In genomic region chr6:151004415-151005024, GRCh38 we compare ENCODE assay signal across 8 cellular contexts.
A peak's percentile ranks its signal among the peaks of the same experiment; 100 is the strongest.
DNase-seq lines count a peak whose midpoint lies in the region; ATAC-seq and TF ChIP-seq lines count a peak whose summit lies in the region.

No MANE protein-coding gene starts in this region.

- H3K79me2 ChIP-seq in PC-3 (ENCODE audit: low read length): no peaks in the 10 kb centered on the region

- H2AFZ ChIP-seq in PC-3 (ENCODE audit: low read length): peak overlapping the region; percentile 49; the same call in 1 of the 2 replicates

- H3K36me3 ChIP-seq in PC-3 (ENCODE audit: low read depth, low read length): no peaks in the 10 kb centered on the region

- H3K27ac ChIP-seq in PC-3 (ENCODE audit: low read length) (peak overlapping the region; percentile 87), epithelial cell of prostate (peak overlapping the region; percentile 55)

- peaks cover 16% of the 10 kb centered on the region for H3K4me1 ChIP-seq in PC-3 (ENCODE audit: insufficient read depth, low read length)

- H3K4me3 ChIP-seq in PC-3 (ENCODE audit: low read length): peak overlapping the region; percentile 60

- intact Hi-C loops in Right ventricle myocardium inferior (cut with DNase I): no loop called here
- intact Hi-C loops in cardiac septum (cut with DNase I): no loop called here
- intact Hi-C loops in PC-3 (cut with micrococcal nuclease): loop anchor here (1.0 kb wide), 1 partner anchor 56 kb away; no protein-coding TSS in a partner anchor
- intact Hi-C loops in sciatic nerve (cut with DNase I): loop anchor here (10.0 kb wide), 1 partner anchor 100 kb away; no protein-coding TSS in a partner anchor

- BruUV-seq in PC-3 (replicated peaks; lab: Mats Ljungman, UMichigan): no TSS peak

- H3K9ac ChIP-seq in PC-3 (ENCODE audit: low read length): peak overlapping the region; percentile 50

- CTCF ChIA-PET in PC-3 (lab: Charles Lee): interaction anchor here (0.9 to 1.1 kb wide), 2 partner anchors 319 to 330 kb away, joined by 4 to 6 read pairs; no protein-coding TSS in a partner anchor

- H3F3A ChIP-seq in PC-3 (ENCODE audit: low read length, unreplicated experiment): no peaks in the 10 kb centered on the region

- DNase-seq in Right ventricle myocardium inferior (ENCODE audit: missing footprints): no peak
- no peak for DNase-seq in cardiac septum (ENCODE audit: low spot score)
- DNase-seq in PC-3: peak; percentile 91
- peak; percentile 64 for DNase-seq in epithelial cell of prostate (ENCODE audit: low read depth, low spot score)
- no peak for DNase-seq in sciatic nerve (ENCODE audit: low spot score)
- DNase-seq in islet precursor cell: no peak
- DNase-seq in activated CD4-positive, alpha-beta T cell treated with anti-CD3 and anti-CD28 coated beads for 48 hours: no peak

- POLR2A ChIA-PET in PC-3 (lab: Charles Lee; ENCODE audit: unreplicated experiment): interaction anchor here (0.6 to 0.7 kb wide), 2 partner anchors 10 to 63 kb away, joined by 3 to 7 read pairs; no protein-coding TSS in a partner anchor

- peak overlapping the region; percentile 86 for H3K4me2 ChIP-seq in PC-3 (ENCODE audit: low read length)

- ATAC-seq in Right ventricle myocardium inferior (peak; percentile 67), PC-3 (peak; percentile 92), sciatic nerve (peak; percentile 58), HG02981 (IDR thresholded peaks at IDR 0.05; ENCODE audit: unreplicated experiment) (no peak)

- H3K27me3 ChIP-seq in PC-3 (ENCODE audit: low read length): no peaks in the 10 kb centered on the region

- TF ChIP-seq CTCF in PC-3 (conservative IDR thresholded peaks at IDR 0.05; ENCODE audit: low read depth, low read length): no peak

- H4K20me1 ChIP-seq in PC-3 (ENCODE audit: low read length): no peaks in the 10 kb centered on the region

- no peaks in the 10 kb centered on the region for H3K9me2 ChIP-seq in PC-3 (replicated peaks; ENCODE audit: low read length)

- H3K9me3 ChIP-seq in PC-3 (ENCODE audit: low read length): no peaks in the 10 kb centered on the region

Comparison
In these comparisons a context has a peak if more than half of its experiments do, and no peak if none do; other contexts are left out.
1. DNase-seq: peak in PC-3 (single experiment) and epithelial cell of prostate (single experiment); none in Right ventricle myocardium inferior (single experiment), cardiac septum (single experiment), sciatic nerve (single experiment), islet precursor cell (single experiment) and activated CD4-positive, alpha-beta T cell treated with anti-CD3 and anti-CD28 coated beads for 48 hours (single experiment).
2. intact Hi-C loops: an anchor here in PC-3 (1.0 kb wide) and sciatic nerve (10.0 kb wide); none called in Right ventricle myocardium inferior and cardiac septum.